1 cellular context compared by ENCODE assay signal in the genomic region with DNA sequence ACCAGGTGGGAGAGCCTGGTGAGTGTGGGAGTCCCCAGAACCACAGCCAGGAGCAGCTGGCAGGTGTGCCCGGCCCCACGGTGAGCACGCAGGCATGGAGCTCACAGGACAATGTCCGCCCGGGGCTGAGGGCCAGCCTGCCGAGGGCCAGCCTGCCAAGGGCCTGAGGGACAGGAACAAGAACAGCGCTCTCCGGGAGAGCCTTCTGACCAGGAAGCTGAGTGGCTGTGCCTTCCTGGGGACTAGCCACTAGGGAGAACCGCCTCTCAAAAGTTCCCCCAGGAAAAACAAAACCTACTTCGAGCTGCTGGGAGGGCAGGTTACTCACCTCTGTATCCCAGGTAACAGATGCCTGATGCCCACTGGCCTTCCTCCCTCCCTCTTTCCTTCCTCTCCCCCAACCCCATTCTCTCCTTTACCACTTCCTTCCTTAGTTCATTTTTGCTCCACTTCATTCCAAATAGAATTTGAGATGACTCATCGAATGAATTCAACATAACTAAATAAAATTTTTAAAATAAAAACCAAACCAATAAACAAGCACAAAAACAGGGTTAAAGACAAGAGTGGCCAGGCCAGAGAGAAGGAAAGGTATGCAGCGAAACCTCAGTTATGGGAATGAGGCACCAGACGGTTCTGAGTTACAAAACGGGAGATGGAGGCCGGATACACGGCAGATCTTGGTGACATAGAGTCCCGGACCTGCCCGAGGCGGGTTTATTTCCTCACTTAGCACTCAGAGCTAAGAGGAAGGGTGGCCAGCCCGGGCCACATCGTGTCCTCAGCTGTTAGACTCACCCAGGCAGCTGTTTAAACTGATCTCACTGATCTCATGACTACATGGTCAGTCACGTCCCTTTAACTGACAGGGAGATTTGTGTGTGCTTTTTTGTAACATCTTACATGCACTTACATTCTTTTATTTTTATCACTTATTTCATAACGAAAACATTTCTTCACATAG.
TF ChIP-seq lines count a peak whose summit lies in the region.

No MANE protein-coding gene starts in this region.

TF ChIP-seq in WTC11, 78 proteins besides CTCF, POLR2A, EP300 and RAD21 (continued from another document):
- TF ChIP-seq, protein P1, sequence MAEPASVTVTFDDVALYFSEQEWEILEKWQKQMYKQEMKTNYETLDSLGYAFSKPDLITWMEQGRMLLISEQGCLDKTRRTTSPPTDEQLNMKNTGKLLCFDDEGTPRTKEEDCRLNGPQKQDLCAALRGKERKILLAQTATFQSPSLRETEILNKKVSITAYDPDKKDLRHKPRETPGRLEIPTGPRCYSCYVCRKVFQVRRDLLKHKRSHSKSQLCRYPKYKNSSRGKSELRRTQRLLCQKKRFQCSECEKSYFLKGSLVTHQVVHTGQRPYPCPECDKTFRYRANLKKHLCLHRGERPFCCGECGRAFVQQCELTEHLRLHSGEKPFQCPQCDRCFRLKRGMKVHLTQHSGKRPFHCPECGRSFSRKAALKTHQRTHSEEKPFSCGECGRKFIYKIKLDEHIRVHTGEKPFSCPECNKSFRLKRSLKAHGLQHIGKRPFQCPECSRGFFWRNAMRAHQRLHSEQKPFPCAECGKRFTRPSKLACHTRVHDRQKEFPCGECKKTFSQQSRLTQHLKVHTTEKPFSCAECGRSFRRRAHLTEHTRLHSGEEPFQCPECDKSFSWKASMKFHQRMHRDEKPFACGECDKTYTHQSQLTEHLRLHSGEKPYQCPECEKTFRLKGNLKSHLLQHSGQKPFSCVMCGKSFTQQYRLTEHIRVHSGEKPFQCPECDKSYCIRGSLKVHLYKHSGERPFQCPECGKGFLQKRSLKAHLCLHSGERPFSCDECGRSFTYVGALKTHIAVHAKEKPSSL (CRISPR knock-in tag; conservative IDR thresholded peaks at IDR 0.05), result no peak
- TF ChIP-seq NFE2L1 (CRISPR knock-in tag; IDR thresholded peaks at IDR 0.05), result no peak
TF ChIP-seq in WTC11: peak in this region for 0.
